Comparison of ENCODE assay signal across 15 cellular contexts in genomic region chr11:111120221-111120620, GRCh38.
DNase-seq lines count a peak whose midpoint lies in the region; ATAC-seq and TF ChIP-seq lines count a peak whose summit lies in the region.
"Had no signal": no experiment of that assay in that cellular context is flagged by ENCODE, and none has a peak within 500 bp of the region (broad histone marks: within the 10 kb centered on the region; RNA-seq: fewer than 3 reads in every experiment).

No MANE protein-coding gene starts in this region.

- H3K27ac ChIP-seq in sigmoid colon (no peak overlapping the region), SK-N-SH (ENCODE audit: low read depth in 2 of 2, low read length in 1 of 2) (no peak overlapping the region)
- H3K27ac ChIP-seq: A549, C4-2B had no signal

- peak; percentile 26 for ATAC-seq in stimulated activated naive CD8-positive, alpha-beta T cell treated with anti-CD3 and anti-CD28 coated beads, Interleukin-15, amount 100 ng/mL, for 72 hours
- no peak for ATAC-seq in stimulated activated naive CD8-positive, alpha-beta T cell treated with anti-CD3 and anti-CD28 coated beads, Interleukin-15, Interleukin-2, amounts not matched to agents 100 U/mL and 50 U/mL, for 24 hours
- no peak for ATAC-seq in GM19351 (IDR thresholded peaks at IDR 0.05; ENCODE audit: unreplicated experiment)
- ATAC-seq in GM18907 (IDR thresholded peaks at IDR 0.05; ENCODE audit: unreplicated experiment), result no peak
- ATAC-seq: A549, GM12878 had no signal

- no peak overlapping the region for H3K4me2 ChIP-seq in SK-N-SH
- H3K4me2 ChIP-seq: A549 had no signal

- no peak for TF ChIP-seq CTCF in sigmoid colon (IDR thresholded peaks at IDR 0.05)
- TF ChIP-seq CTCF in SK-N-SH (IDR thresholded peaks at IDR 0.05), result no peak

- H4K20me1 ChIP-seq in SK-N-SH (ENCODE audit: insufficient read depth), result no peaks in the 10 kb centered on the region

- DNase-seq in stimulated activated naive CD8-positive, alpha-beta T cell treated with anti-CD3 and anti-CD28 coated beads, Interleukin-15, amount 100 ng/mL, for 72 hours, result no peak
- DNase-seq in stimulated activated naive CD8-positive, alpha-beta T cell treated with anti-CD3 and anti-CD28 coated beads, Interleukin-15, Interleukin-2, amounts not matched to agents 100 U/mL and 50 U/mL, for 24 hours, result no peak
- DNase-seq in medulla oblongata (ENCODE audit: extremely low spot score) (peak; percentile 4), sigmoid colon (peak; percentile 62), SK-N-SH (no peak)
- DNase-seq: BE2C; CD4-positive, alpha-beta memory T cell; DMS79; GOT3; H9 had no signal

- peak overlapping the region in 1 of 2 donors; percentile 73 for H3K27ac Mint-ChIP-seq in stimulated activated naive CD8-positive, alpha-beta T cell treated with anti-CD3 and anti-CD28 coated beads, Interleukin-15, amount 100 ng/mL, for 72 hours
- H3K27ac Mint-ChIP-seq: CD4-positive, alpha-beta memory T cell; H9 had no signal

- H3K27me3 ChIP-seq in sigmoid colon (no peaks in the 10 kb centered on the region), SK-N-SH (ENCODE audit: insufficient read depth) (no peaks in the 10 kb centered on the region)
- H3K27me3 ChIP-seq: BE2C had no signal

- WGBS in sigmoid colon, 2 donors, result 76 to 83% methylated on average over 10 of the region's 10 CpGs
- 63% methylated on average over 10 of the region's 10 CpGs for WGBS in SK-N-SH (ENCODE audit: low lambda C conversion rate)

- no peaks in the 10 kb centered on the region for H3K4me1 Mint-ChIP-seq in stimulated activated naive CD8-positive, alpha-beta T cell treated with anti-CD3 and anti-CD28 coated beads, Interleukin-15, amount 100 ng/mL, for 72 hours
- H3K4me1 Mint-ChIP-seq: CD4-positive, alpha-beta memory T cell had no signal

- H3K9me3 ChIP-seq in sigmoid colon (no peaks in the 10 kb centered on the region), SK-N-SH (no peaks in the 10 kb centered on the region)
- H3K9me3 ChIP-seq: A549, BE2C had no signal

- H2AFZ ChIP-seq in SK-N-SH (ENCODE audit: low read depth), result no peak overlapping the region

- H3K79me2 ChIP-seq in SK-N-SH (ENCODE audit: insufficient read depth), result no peaks in the 10 kb centered on the region

- POLR2A ChIA-PET in SK-N-SH (lab: Yijun Ruan, JAX), result no interaction called here

- no peaks in the 10 kb centered on the region for H3K9me3 Mint-ChIP-seq in stimulated activated naive CD8-positive, alpha-beta T cell treated with anti-CD3 and anti-CD28 coated beads, Interleukin-15, amount 100 ng/mL, for 72 hours
- H3K9me3 Mint-ChIP-seq: CD4-positive, alpha-beta memory T cell; H9 had no signal

- H3K27me3 Mint-ChIP-seq in stimulated activated naive CD8-positive, alpha-beta T cell treated with anti-CD3 and anti-CD28 coated beads, Interleukin-15, amount 100 ng/mL, for 72 hours, result no peaks in the 10 kb centered on the region
- H3K27me3 Mint-ChIP-seq: CD4-positive, alpha-beta memory T cell had no signal

- H3K9me2 ChIP-seq in SK-N-SH, result no peaks in the 10 kb centered on the region

- no peak overlapping the region for H3K4me3 Mint-ChIP-seq in stimulated activated naive CD8-positive, alpha-beta T cell treated with anti-CD3 and anti-CD28 coated beads, Interleukin-15, amount 100 ng/mL, for 72 hours
- H3K4me3 Mint-ChIP-seq: CD4-positive, alpha-beta memory T cell; H9 had no signal

- H3K36me3 ChIP-seq in sigmoid colon (no peaks in the 10 kb centered on the region), SK-N-SH (replicated peaks in 1 of 2; ENCODE audit: control insufficient read depth in 1 of 2, insufficient read depth in 2 of 2, low read length in 1 of 2) (no peaks in the 10 kb centered on the region)
- H3K36me3 ChIP-seq: BE2C had no signal

- H3K4me3 ChIP-seq in sigmoid colon (no peak overlapping the region), SK-N-SH (ENCODE audit: low read depth in 2 of 2, low read length in 1 of 2) (no peak overlapping the region)
- H3K4me3 ChIP-seq: A549, GM12878 had no signal

- H3F3A ChIP-seq in SK-N-SH (replicated peaks; ENCODE audit: insufficient read depth), result no peaks in the 10 kb centered on the region

- H3K4me1 ChIP-seq in sigmoid colon (no peaks in the 10 kb centered on the region), SK-N-SH (ENCODE audit: control insufficient read depth in 1 of 2, insufficient read depth in 2 of 2, low read depth in 1 of 2, low read length in 1 of 2) (no peaks in the 10 kb centered on the region)
- H3K4me1 ChIP-seq: A549, BE2C had no signal

- no peak for TF ChIP-seq POLR2A in sigmoid colon (IDR thresholded peaks at IDR 0.05)

- H3K9ac ChIP-seq in SK-N-SH, result no peak overlapping the region

- TF ChIP-seq EP300 in sigmoid colon (IDR thresholded peaks at IDR 0.05), result no peak
- TF ChIP-seq EP300 in SK-N-SH (IDR thresholded peaks at IDR 0.05; ENCODE audit: borderline replicate concordance in 1 of 2, low read depth in 1 of 2, low read length in 1 of 2), result no peak

- intact Hi-C loops in sigmoid colon (cut with DNase I), result no loop called here

- CTCF ChIA-PET in SK-N-SH (lab: Yijun Ruan, JAX), result interaction anchor here (1.6 kb wide), 1 partner anchor 9 kb away, joined by 6 read pairs; no protein-coding TSS in a partner anchor

- TF ChIP-seq RAD21 in SK-N-SH (IDR thresholded peaks at IDR 0.05; ENCODE audit: low read length), result no peak

TF ChIP-seq in SK-N-SH, 30 proteins besides CTCF, POLR2A, EP300 and RAD21:
- TF ChIP-seq FOSL2 (IDR thresholded peaks at IDR 0.05; ENCODE audit: borderline replicate concordance, low read depth) (no peak), NRF1 (IDR thresholded peaks at IDR 0.05; ENCODE audit: low read depth, low read length) (no peak), JUND (IDR thresholded peaks at IDR 0.05) (no peak), ELF1 (IDR thresholded peaks at IDR 0.05) (no peak), YY1 (IDR thresholded peaks at IDR 0.05; ENCODE audit: low read depth) (no peak), TAF1 (IDR thresholded peaks at IDR 0.05; ENCODE audit: borderline replicate concordance, low read depth, low read length) (no peak), SIN3A (IDR thresholded peaks at IDR 0.05; ENCODE audit: borderline replicate concordance, low read depth, low read length) (no peak), RFX5 (IDR thresholded peaks at IDR 0.05; ENCODE audit: low read length) (no peak), PBX3 (IDR thresholded peaks at IDR 0.05) (no peak), GATA2 (CRISPR knock-in tag; IDR thresholded peaks at IDR 0.05) (no peak), POLR2AphosphoS5 (IDR thresholded peaks at IDR 0.05; ENCODE audit: low read depth, low read length) (no peak), CHD2 (IDR thresholded peaks at IDR 0.05; ENCODE audit: low read length, partially characterized antibody) (no peak), RXRA (IDR thresholded peaks at IDR 0.05; ENCODE audit: borderline replicate concordance, low read depth) (no peak), SMC3 (IDR thresholded peaks at IDR 0.05; ENCODE audit: low read depth, low read length) (no peak), MAX (IDR thresholded peaks at IDR 0.05; ENCODE audit: low read depth) (no peak), FOXJ3 (CRISPR knock-in tag; IDR thresholded peaks at IDR 0.05) (no peak), FOXM1 (IDR thresholded peaks at IDR 0.05; ENCODE audit: low read depth) (no peak)
- TF ChIP-seq, protein P1, sequence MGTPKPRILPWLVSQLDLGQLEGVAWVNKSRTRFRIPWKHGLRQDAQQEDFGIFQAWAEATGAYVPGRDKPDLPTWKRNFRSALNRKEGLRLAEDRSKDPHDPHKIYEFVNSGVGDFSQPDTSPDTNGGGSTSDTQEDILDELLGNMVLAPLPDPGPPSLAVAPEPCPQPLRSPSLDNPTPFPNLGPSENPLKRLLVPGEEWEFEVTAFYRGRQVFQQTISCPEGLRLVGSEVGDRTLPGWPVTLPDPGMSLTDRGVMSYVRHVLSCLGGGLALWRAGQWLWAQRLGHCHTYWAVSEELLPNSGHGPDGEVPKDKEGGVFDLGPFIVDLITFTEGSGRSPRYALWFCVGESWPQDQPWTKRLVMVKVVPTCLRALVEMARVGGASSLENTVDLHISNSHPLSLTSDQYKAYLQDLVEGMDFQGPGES (IDR thresholded peaks at IDR 0.05; ENCODE audit: low read depth, low read length), result no peak
TF ChIP-seq in SK-N-SH: peak in this region for 0.

Comparison
In these comparisons a context has a peak if more than half of its experiments do, and no peak if none do; other contexts are left out.
1. DNase-seq: peak in medulla oblongata (single experiment) and sigmoid colon (single experiment); none in stimulated activated naive CD8-positive, alpha-beta T cell treated with anti-CD3 and anti-CD28 coated beads, Interleukin-15, amount 100 ng/mL, for 72 hours (0 of 2), stimulated activated naive CD8-positive, alpha-beta T cell treated with anti-CD3 and anti-CD28 coated beads, Interleukin-15, Interleukin-2, amounts not matched to agents 100 U/mL and 50 U/mL, for 24 hours (single experiment) and SK-N-SH (single experiment).